In the genomic region with DNA sequence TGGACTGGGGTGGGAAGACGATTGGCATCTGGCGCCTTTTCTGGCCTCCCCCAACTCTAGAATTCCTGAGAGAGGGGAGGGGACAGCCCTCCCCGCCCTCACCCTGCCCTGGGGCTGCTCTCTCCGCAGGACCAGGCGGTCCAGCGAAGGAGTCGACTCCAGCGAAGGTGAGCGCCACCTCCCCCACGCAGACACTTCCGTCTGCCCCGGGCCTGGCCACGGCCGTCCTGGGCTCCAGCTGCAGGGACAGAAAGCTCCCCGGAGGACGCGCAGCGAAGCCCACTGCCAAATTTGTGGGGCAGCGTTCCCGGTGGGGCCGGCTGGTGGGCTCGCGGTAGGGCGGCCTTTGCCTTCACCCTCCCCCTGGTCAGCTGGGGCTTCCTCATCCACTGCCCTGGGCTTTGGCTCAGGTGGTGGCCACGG, we compare ENCODE assay signal across 9 cellular contexts. TPM values are rescaled to one million over a fixed set of nuclear protein-coding genes. Genes with fewer than 3 reads are reported as not detected.
DNase-seq lines count a peak whose midpoint lies in the region; ATAC-seq and TF ChIP-seq lines count a peak whose summit lies in the region.
"Had no signal": no experiment of that assay in that cellular context is flagged by ENCODE, and none has a peak within 500 bp of the region (broad histone marks: within the 10 kb centered on the region; RNA-seq: fewer than 3 reads in every experiment).

No MANE protein-coding gene starts in this region.

- peak; percentile 25 to 41 for ATAC-seq in activated T-cell treated with anti-CD3 and anti-CD28 coated beads, Interleukin-2, amount 50 U/mL, for 4 hours
- ATAC-seq in heart right ventricle (peak in 6 of 8 donors; percentile 6 to 39 (median 22)), sciatic nerve (peak; percentile 11), HG03095 (IDR thresholded peaks at IDR 0.05; ENCODE audit: unreplicated experiment) (no peak), HG03520 (IDR thresholded peaks at IDR 0.05; ENCODE audit: unreplicated experiment) (no peak)

- no peaks in the 10 kb centered on the region for H3K27me3 ChIP-seq in heart right ventricle

- H3K36me3 ChIP-seq in heart right ventricle = peaks cover 0 to 58% (median 11%) of the 10 kb centered on the region in 9 donors

- no peaks in the 10 kb centered on the region for H3K27me3 Mint-ChIP-seq in HFFc6 (ENCODE audit: insufficient read depth)
- no peaks in the 10 kb centered on the region for H3K27me3 Mint-ChIP-seq in activated T-cell treated with anti-CD3 and anti-CD28 coated beads, Interleukin-2, amount 50 U/mL, for 4 hours (ENCODE audit: low read depth)

- H3K4me3 Mint-ChIP-seq in HFFc6 = peak overlapping the region; percentile 65
- peak overlapping the region; percentile 68 for H3K4me3 Mint-ChIP-seq in activated T-cell treated with anti-CD3 and anti-CD28 coated beads, Interleukin-2, amount 50 U/mL, for 4 hours

- H3K4me1 Mint-ChIP-seq in HFFc6 (ENCODE audit: low read depth) = peaks cover 5% of the 10 kb centered on the region; the same call in 1 of the 2 replicates
- H3K4me1 Mint-ChIP-seq in activated T-cell treated with anti-CD3 and anti-CD28 coated beads, Interleukin-2, amount 50 U/mL, for 4 hours (ENCODE audit: low read depth) = peaks cover 11% of the 10 kb centered on the region

- H3K9me3 Mint-ChIP-seq in HFFc6 = no peaks in the 10 kb centered on the region
- no peaks in the 10 kb centered on the region for H3K9me3 Mint-ChIP-seq in activated T-cell treated with anti-CD3 and anti-CD28 coated beads, Interleukin-2, amount 50 U/mL, for 4 hours

- H3K27ac ChIP-seq in heart right ventricle = peak overlapping the region; percentile 29 to 94 (median 83)
- H3K27ac ChIP-seq: SK-N-MC had no signal

- peak overlapping the region; percentile 82 to 97 (median 92) for H3K4me3 ChIP-seq in heart right ventricle
- H3K4me3 ChIP-seq: SK-N-MC had no signal

- no peaks in the 10 kb centered on the region for H3K9me3 ChIP-seq in heart right ventricle

- H3K4me1 ChIP-seq in heart right ventricle = peaks cover 10 to 36% (median 29%) of the 10 kb centered on the region in 9 donors

- TF ChIP-seq CTCF in HFFc6 (IDR thresholded peaks at IDR 0.05) (no peak), heart right ventricle (IDR thresholded peaks at IDR 0.05) (no peak)

- intact Hi-C loops in heart right ventricle (cut with DNase I) = loop anchor here in 2 of 10 donors (5.0 kb wide), 1 partner anchor 37 kb away; a partner anchor contains a TSS
- intact Hi-C loops in sciatic nerve (cut with DNase I) = no loop called here

- no peaks in the 10 kb centered on the region; the same call in 1 of the 2 replicates for H3K36me3 Mint-ChIP-seq in HFFc6 (ENCODE audit: low read depth)
- H3K36me3 Mint-ChIP-seq in activated T-cell treated with anti-CD3 and anti-CD28 coated beads, Interleukin-2, amount 50 U/mL, for 4 hours (ENCODE audit: insufficient read depth) = no peaks in the 10 kb centered on the region

- H3K27ac Mint-ChIP-seq in HFFc6 = no peak overlapping the region

- 8 to 10% methylated on average over 22 to 25 of the region's 25 CpGs for WGBS in heart right ventricle, 2 donors

- no peak for DNase-seq in HFFc6
- DNase-seq in activated T-cell treated with anti-CD3 and anti-CD28 coated beads, Interleukin-2, amount 50 U/mL, for 4 hours = no peak
- DNase-seq in heart right ventricle = peak in 1 of 2 donors; percentile 45
- DNase-seq in sciatic nerve (ENCODE audit: low spot score) = peak; percentile 65
- no peak for DNase-seq in NCI-H1092 treated with DMSO at 0.1 percent for 48 hours (lab: John Stamatoyannopoulos, UW)
- DNase-seq in nucleus accumbens (lab: John Stamatoyannopoulos, UW) = no peak

RNA-seq across cellular contexts. Expression of a gene that starts 0.7 kb away (rescaled TPM):
- 10 to 100 TPM; 17.0 to 28.7 (median 22.6) TPM for total RNA-seq in HFFc6 (2021; fragmentation: NEBNext Ultra II Directional; extraction: Animal tissue kit (Norgen Biotek cat#: 25700))
- total RNA-seq in activated T-cell treated with anti-CD3 and anti-CD28 coated beads, Interleukin-2, amount 50 U/mL, for 4 hours = 1 to 10 TPM; 4.8 to 7.2 (median 6.6) TPM
- 10 to 100 TPM; 11.9 to 21.2 (median 15.6) TPM for total RNA-seq in heart right ventricle
- polyA plus RNA-seq in heart right ventricle = 10 to 100 TPM in 1 of 2 donors, 1 to 10 TPM in 1; 7.8 to 15.5 TPM
- total RNA-seq in sciatic nerve = 40.7 TPM

RNA-seq across cellular contexts. Expression of a gene that starts 14.9 kb away (rescaled TPM):
- 10 to 100 TPM; 24.7 to 34.6 (median 26.4) TPM for total RNA-seq in HFFc6 (2021; fragmentation: NEBNext Ultra II Directional; extraction: Animal tissue kit (Norgen Biotek cat#: 25700))
- 10 to 100 TPM; 67.7 to 75.4 (median 69.8) TPM for total RNA-seq in activated T-cell treated with anti-CD3 and anti-CD28 coated beads, Interleukin-2, amount 50 U/mL, for 4 hours
- total RNA-seq in heart right ventricle (10 to 100 TPM in 6 of 10 donors, 1 to 10 TPM in 4; 7.9 to 21.0 (median 12.3) TPM), sciatic nerve (69.7 TPM)
- polyA plus RNA-seq in heart right ventricle = 10 to 100 TPM; 14.2 to 39.4 TPM

RNA-seq across cellular contexts. Expression of a gene that starts 37.7 kb away (rescaled TPM):
- 10 to 100 TPM; 26.2 to 35.5 (median 32.1) TPM for total RNA-seq in HFFc6 (2021; fragmentation: NEBNext Ultra II Directional; extraction: Animal tissue kit (Norgen Biotek cat#: 25700))
- 100 to 1,000 TPM; 152 to 172 (median 171) TPM for total RNA-seq in activated T-cell treated with anti-CD3 and anti-CD28 coated beads, Interleukin-2, amount 50 U/mL, for 4 hours
- total RNA-seq in heart right ventricle = 10 to 100 TPM; 34.2 to 60.9 (median 44.0) TPM
- 10 to 100 TPM; 48.0 to 65.0 TPM for polyA plus RNA-seq in heart right ventricle
- 61.7 TPM for total RNA-seq in sciatic nerve

RNA-seq across cellular contexts. Expression of a gene that starts 49.3 kb away (rescaled TPM):
- total RNA-seq in HFFc6 (2021; fragmentation: NEBNext Ultra II Directional; extraction: Animal tissue kit (Norgen Biotek cat#: 25700)) = 10 to 100 TPM; 69.1 to 80.7 (median 70.9) TPM
- 10 to 100 TPM; 16.4 to 23.8 (median 22.0) TPM for total RNA-seq in activated T-cell treated with anti-CD3 and anti-CD28 coated beads, Interleukin-2, amount 50 U/mL, for 4 hours
- 10 to 100 TPM; 30.4 to 80.1 (median 39.6) TPM for total RNA-seq in heart right ventricle
- 100 to 1,000 TPM in 1 of 2 donors, 10 to 100 TPM in 1; 66.6 to 214 TPM for polyA plus RNA-seq in heart right ventricle
- 43.5 TPM for total RNA-seq in sciatic nerve

Comparison
In these comparisons a context has a peak if more than half of its experiments do, and no peak if none do; other contexts are left out.
1. ATAC-seq: peak in activated T-cell treated with anti-CD3 and anti-CD28 coated beads, Interleukin-2, amount 50 U/mL, for 4 hours (2 of 2), heart right ventricle (6 of 8) and sciatic nerve (single experiment); none in HG03095 (single experiment) and HG03520 (single experiment).